1 cellular context compared by ENCODE assay signal in the genomic region with DNA sequence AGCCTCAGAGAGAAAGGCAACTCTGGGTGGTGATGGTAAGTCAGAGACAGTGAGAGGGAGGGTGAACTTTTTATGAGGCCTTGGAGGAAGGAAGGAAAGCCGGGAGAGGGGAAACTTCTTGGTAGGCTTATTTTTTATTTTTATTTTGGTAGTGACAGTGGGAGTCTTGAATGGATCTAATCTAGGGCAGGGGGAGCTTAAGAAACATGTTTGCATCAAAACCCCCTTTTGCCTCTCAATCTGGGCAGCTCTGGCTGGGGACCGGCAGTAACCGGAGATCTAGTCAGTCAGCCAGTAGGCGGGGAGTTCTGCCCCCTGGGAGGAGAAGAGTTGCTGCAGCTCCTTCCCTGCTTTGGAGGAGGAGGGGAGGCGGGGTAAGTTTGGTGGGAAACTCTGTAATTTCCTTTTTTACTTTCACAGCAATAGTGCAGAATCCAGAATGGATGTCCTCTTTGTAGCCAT.
A peak's percentile ranks its signal among the peaks of the same experiment; 100 is the strongest.
TF ChIP-seq lines count a peak whose summit lies in the region.

TSS of gene C1orf54 (plus strand) at position 412 of the 462 bp plus-strand sequence. CDS start at position 440, 28 bp downstream.

TF ChIP-seq in H1, 55 proteins besides CTCF, POLR2A, EP300 and RAD21 (continued from another document):
- TF ChIP-seq, protein P1, sequence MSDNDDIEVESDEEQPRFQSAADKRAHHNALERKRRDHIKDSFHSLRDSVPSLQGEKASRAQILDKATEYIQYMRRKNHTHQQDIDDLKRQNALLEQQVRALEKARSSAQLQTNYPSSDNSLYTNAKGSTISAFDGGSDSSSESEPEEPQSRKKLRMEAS (IDR thresholded peaks at IDR 0.05) = no peak
- TF ChIP-seq JUND (IDR thresholded peaks at IDR 0.05; ENCODE audit: low read length) = peak; percentile 37; the same call in 1 of the 2 replicates
TF ChIP-seq in H1: peak in this region for 6.
